18 cellular contexts compared by ENCODE assay signal in genomic region chr6:143620461-143620860, GRCh38. TPM values are rescaled to one million over a fixed set of nuclear protein-coding genes. Genes with fewer than 3 reads are reported as not detected.
DNase-seq lines count a peak whose midpoint lies in the region; ATAC-seq and TF ChIP-seq lines count a peak whose summit lies in the region.
"Had no signal": no experiment of that assay in that cellular context is flagged by ENCODE, and none has a peak within 500 bp of the region (broad histone marks: within the 10 kb centered on the region; RNA-seq: fewer than 3 reads in every experiment).

No MANE protein-coding gene starts in this region.

- H3K79me1 ChIP-seq in trophoblast cell (ENCODE audit: low read length), result peaks cover 10% of the 10 kb centered on the region

- H2BK120ac ChIP-seq in trophoblast cell (ENCODE audit: insufficient read depth, low read length, poor library complexity), result no peak overlapping the region

- H2BK5ac ChIP-seq in trophoblast cell (ENCODE audit: low read depth, low read length, poor library complexity), result no peak overlapping the region

- H3K27me3 ChIP-seq in trophoblast cell (ENCODE audit: insufficient read depth, low read length), result no peaks in the 10 kb centered on the region
- H3K27me3 ChIP-seq: right atrium auricular region, upper lobe of left lung had no signal

- no peak overlapping the region for H3K18ac ChIP-seq in trophoblast cell (ENCODE audit: low read length)

- H4K91ac ChIP-seq in trophoblast cell (ENCODE audit: low read depth, low read length), result peak overlapping the region; percentile 8

- no peak overlapping the region for H4K12ac ChIP-seq in trophoblast cell (ENCODE audit: low read depth, low read length)

- H3K27ac ChIP-seq in trophoblast cell (ENCODE audit: low read depth, low read length), result no peak overlapping the region
- H3K27ac ChIP-seq: right atrium auricular region, upper lobe of left lung had no signal

- H3K4me3 ChIP-seq in cardiac fibroblast (replicated peaks in 1 of 2; ENCODE audit: low read depth in 2 of 2, low read length in 2 of 2) (no peak overlapping the region), trophoblast cell (ENCODE audit: low read depth, low read length) (no peak overlapping the region)
- H3K4me3 ChIP-seq: right atrium auricular region, upper lobe of left lung had no signal

- no peak overlapping the region for H3K4me2 ChIP-seq in trophoblast cell (ENCODE audit: low read length)

- no peak for TF ChIP-seq CTCF in cardiac fibroblast (IDR thresholded peaks at IDR 0.05; ENCODE audit: low read depth, low read length)

- H3K23ac ChIP-seq in trophoblast cell (ENCODE audit: low read length), result no peak overlapping the region

- H3K79me2 ChIP-seq in trophoblast cell (ENCODE audit: control insufficient read depth, insufficient read depth, low read length, poor library complexity), result no peaks in the 10 kb centered on the region

- no peak for ATAC-seq in GM21526 (IDR thresholded peaks at IDR 0.05; ENCODE audit: low FRiP score, unreplicated experiment)
- ATAC-seq in HG02970 (IDR thresholded peaks at IDR 0.05; ENCODE audit: low FRiP score, unreplicated experiment), result no peak

- H2BK12ac ChIP-seq in trophoblast cell (ENCODE audit: low read length), result no peak overlapping the region

- no peak overlapping the region for H3K9ac ChIP-seq in trophoblast cell (ENCODE audit: low read length)

- DNase-seq in DMS79 treated with DMSO at 0.1 percent for 48 hours (lab: John Stamatoyannopoulos, UW) (peak; percentile 42), DMS79 (lab: John Stamatoyannopoulos, UW) (no peak), MV-4-11 (lab: John Stamatoyannopoulos, UW) (peak; percentile 45), cardiac fibroblast (ENCODE audit: low read depth in 2 of 2) (peak; percentile 23 to 55), trophoblast cell (no peak), NCI-H524 (lab: John Stamatoyannopoulos, UW) (no peak)
- DNase-seq: 8988T; activated CD4-positive, alpha-beta T cell treated with anti-CD3 and anti-CD28 coated beads, Interleukin-2, amount 50 U/mL, for 1 hour; activated T-cell treated with anti-CD3 and anti-CD28 coated beads, Interleukin-2, amount 50 U/mL, for 48 hours; CD4-positive, alpha-beta T cell; NCI-H1417; NCI-H526; nephron progenitor cell; stimulated activated CD4-positive, alpha-beta T cell treated with anti-CD3 and anti-CD28 coated beads, Interleukin-4, amount 100 ng/mL, for 1 hour; upper lobe of left lung had no signal

- no peak overlapping the region for H2AK5ac ChIP-seq in trophoblast cell (ENCODE audit: low read length)

- H4K8ac ChIP-seq in trophoblast cell (ENCODE audit: low read depth, low read length), result no peak overlapping the region

- no peak overlapping the region for H3K14ac ChIP-seq in trophoblast cell (ENCODE audit: low read length)

- no peak overlapping the region for H2AFZ ChIP-seq in trophoblast cell (ENCODE audit: insufficient read depth, low read length, poor library complexity)

- no CpG with 5 or more reads among the region's 3 CpGs for WGBS in trophoblast cell (ENCODE audit: extremely low coverage, insufficient coverage, insufficient read length)

- H3K4ac ChIP-seq in trophoblast cell (ENCODE audit: low read depth, low read length), result no peak overlapping the region

- peaks cover 1% of the 10 kb centered on the region for H3K9me3 ChIP-seq in trophoblast cell (ENCODE audit: insufficient read depth, low read depth, low read length)
- H3K9me3 ChIP-seq: right atrium auricular region, upper lobe of left lung had no signal

- no peaks in the 10 kb centered on the region for H3K36me3 ChIP-seq in trophoblast cell (ENCODE audit: control insufficient read depth in 1 of 2, insufficient read depth in 2 of 2, low read length in 2 of 2)
- H3K36me3 ChIP-seq: right atrium auricular region, upper lobe of left lung had no signal

- H3K4me1 ChIP-seq in trophoblast cell (ENCODE audit: control insufficient read depth in 1 of 2, insufficient read depth in 2 of 2, low read length in 2 of 2), result peaks cover 3 to 17% of the 10 kb centered on the region in 2 experiments
- H3K4me1 ChIP-seq: right atrium auricular region had no signal

RNA-seq across cellular contexts. Expression of gene PHACTR2, which starts 57.3 kb away (rescaled TPM):
- 49.4 and 55.3 TPM in 2 replicates for polyA plus RNA-seq in trophoblast cell (2013)

Comparison
In these comparisons a context has a peak if more than half of its experiments do, and no peak if none do; other contexts are left out.
1. DNase-seq: peak in DMS79 treated with DMSO at 0.1 percent for 48 hours (single experiment), MV-4-11 (single experiment) and cardiac fibroblast (2 of 2); none in DMS79 (single experiment), trophoblast cell (0 of 2) and NCI-H524 (0 of 2).